10 cellular contexts compared by ENCODE assay signal in genomic region chr4:87530868-87531267, GRCh38. TPM values are rescaled to one million over a fixed set of nuclear protein-coding genes. Genes with fewer than 3 reads are reported as not detected.
DNase-seq lines count a peak whose midpoint lies in the region; TF ChIP-seq lines count a peak whose summit lies in the region.
"Had no signal": no experiment of that assay in that cellular context is flagged by ENCODE, and none has a peak within 500 bp of the region (broad histone marks: within the 10 kb centered on the region; RNA-seq: fewer than 3 reads in every experiment).

No MANE protein-coding gene starts in this region.

- no peak for TF ChIP-seq POLR2A in lower leg skin (IDR thresholded peaks at IDR 0.05)

- peak; percentile 24 for DNase-seq in NCI-H1105 (lab: John Stamatoyannopoulos, UW)
- peak; percentile 71 for DNase-seq in dermis blood vessel endothelial cell
- peak; percentile 90 for DNase-seq in lower leg skin (ENCODE audit: low spot score in 2 of 2)
- DNase-seq in stromal cell of bone marrow (ENCODE audit: low read depth) = peak; percentile 57
- no peak for DNase-seq in GDM1 (lab: John Stamatoyannopoulos, UW)
- DNase-seq in GM13976 (ENCODE audit: low spot score) = no peak
- DNase-seq in LoVo (ENCODE audit: low spot score) = no peak
- DNase-seq in HuH-7.5 (ENCODE audit: low spot score) = no peak
- DNase-seq: activated naive CD4-positive, alpha-beta T cell treated with anti-CD3 and anti-CD28 coated beads, Interleukin-2, amount 10 ng/mL, durations not matched to agents 7 days and 5 days; WERI-Rb-1 had no signal

- in situ Hi-C loops in GM13976 (cut with MboI; ENCODE audit: low sequenced_read_pairs, unreplicated experiment) = no loop called here

- WGBS in lower leg skin, 2 donors = 7 to 25% methylated on average over 4 of the region's 4 CpGs

- intact Hi-C loops in lower leg skin (cut with DNase I; ENCODE audit: low total_unique reads) = no loop called here

- TF ChIP-seq CTCF in lower leg skin (IDR thresholded peaks at IDR 0.05) = no peak
- no peak for TF ChIP-seq CTCF in GM13976 (IDR thresholded peaks at IDR 0.05; ENCODE audit: borderline replicate concordance, control extremely low read depth, extremely low read depth, insufficient read depth, missing control alignments)

- H3K4me3 ChIP-seq in lower leg skin (ENCODE audit: low read depth, poor library complexity, severe bottlenecking) = no peak overlapping the region

RNA-seq across cellular contexts. Expression of gene SPARCL1, which starts 1.7 kb away (rescaled TPM):
- total RNA-seq in dermis blood vessel endothelial cell (158 and 779 TPM in 2 replicates), lower leg skin (100 to 1,000 TPM in 2 of 4 donors, 10 to 100 TPM in 2; 66.2 to 259 (median 117) TPM)

Comparison
In these comparisons a context has a peak if more than half of its experiments do, and no peak if none do; other contexts are left out.
1. DNase-seq: peak in NCI-H1105 (single experiment), dermis blood vessel endothelial cell (single experiment), lower leg skin (2 of 2) and stromal cell of bone marrow (single experiment); none in GDM1 (single experiment), GM13976 (single experiment), LoVo (single experiment) and HuH-7.5 (single experiment).